In genomic region chr1:169119405-169119804, GRCh38 we compare ENCODE assay signal across 12 cellular contexts. TPM values are rescaled to one million over a fixed set of nuclear protein-coding genes. Genes with fewer than 3 reads are reported as not detected.
A peak's percentile ranks its signal among the peaks of the same experiment; 100 is the strongest.
DNase-seq lines count a peak whose midpoint lies in the region; ATAC-seq and TF ChIP-seq lines count a peak whose summit lies in the region.
"Had no signal": no experiment of that assay in that cellular context is flagged by ENCODE, and none has a peak within 500 bp of the region (broad histone marks: within the 10 kb centered on the region; RNA-seq: fewer than 3 reads in every experiment).

No MANE protein-coding gene starts in this region.

- no peak overlapping the region for H3K27ac ChIP-seq in RWPE1
- peak overlapping the region; percentile 85 for H3K27ac ChIP-seq in fibroblast of lung (ENCODE audit: insufficient read depth, low read length)
- peak overlapping the region; percentile 76 for H3K27ac ChIP-seq in parathyroid adenoma
- H3K27ac ChIP-seq: BLaER1 treated with 17β-estradiol and CSF1 and Interleukin-3, amounts not matched to agents 10 nM and 100 nM had no signal

- H3K9me3 ChIP-seq in fibroblast of lung (ENCODE audit: control insufficient read depth, insufficient read depth, low read depth, low read length) (no peaks in the 10 kb centered on the region), parathyroid adenoma (ENCODE audit: control insufficient read depth, low read length) (no peaks in the 10 kb centered on the region), MG63 (no peaks in the 10 kb centered on the region)
- H3K9me3 ChIP-seq: BLaER1 treated with 17β-estradiol and CSF1 and Interleukin-3, amounts not matched to agents 10 nM and 100 nM had no signal

- in situ Hi-C loops in Caki2 (cut with HindIII; ENCODE audit: low pct_unique_long_range_greater_than_20kb, low sequenced_read_pairs): no loop called here

- H3K4me2 ChIP-seq in fibroblast of lung (ENCODE audit: extremely low read depth, insufficient read depth, low read length): peak overlapping the region; percentile 33
- peak overlapping the region; percentile 31 for H3K4me2 ChIP-seq in parathyroid adenoma (ENCODE audit: low read length)
- H3K4me2 ChIP-seq: BLaER1 treated with 17β-estradiol and CSF1 and Interleukin-3, amounts not matched to agents 10 nM and 100 nM had no signal

- H3K4me1 ChIP-seq in fibroblast of lung (ENCODE audit: control insufficient read depth, extremely low read depth, insufficient read depth, low read length) (peaks cover 19% of the 10 kb centered on the region), parathyroid adenoma (peaks cover 40% of the 10 kb centered on the region)

- H3K4me3 ChIP-seq in fibroblast of lung (replicated peaks in 1 of 4; ENCODE audit: control extremely low read depth in 1 of 4, insufficient read depth in 1 of 4, low read depth in 3 of 4, low read length in 4 of 4): no peak overlapping the region
- no peak overlapping the region for H3K4me3 ChIP-seq in parathyroid adenoma (ENCODE audit: low read depth, low read length)
- no peak overlapping the region for H3K4me3 ChIP-seq in MG63
- H3K4me3 ChIP-seq: BLaER1 treated with 17β-estradiol and CSF1 and Interleukin-3, amounts not matched to agents 10 nM and 100 nM had no signal

- POLR2A ChIA-PET in RWPE1 (lab: Yijun Ruan, JAX; ENCODE audit: low non-redundant PET): no interaction called here

- no peaks in the 10 kb centered on the region for H4K20me1 ChIP-seq in fibroblast of lung (ENCODE audit: control insufficient read depth, extremely low read depth, insufficient read depth, low read length)

- DNase-seq in Caki2 (ENCODE audit: low read depth): peak; percentile 89
- DNase-seq in RWPE1 (ENCODE audit: low spot score): peak; percentile 48
- DNase-seq in fibroblast of lung (ENCODE audit: low read depth in 2 of 2): peak in 1 of 2 donors; percentile 85
- no peak for DNase-seq in cerebellum (ENCODE audit: low spot score)
- no peak for DNase-seq in MG63
- no peak for DNase-seq in NCI-H510A (lab: John Stamatoyannopoulos, UW)
- DNase-seq: activated CD4-positive, CD25-positive, alpha-beta regulatory T cell treated with anti-CD3 and anti-CD28 coated beads, Interleukin-2, amount 50 U/mL, for 72 hours; left colon; NCI-H510A treated with DMSO at 0.1 percent for 48 hours had no signal

- H2AFZ ChIP-seq in fibroblast of lung (ENCODE audit: low read length) (no peak overlapping the region), parathyroid adenoma (no peak overlapping the region)

- ATAC-seq in GM21526 (IDR thresholded peaks at IDR 0.05; ENCODE audit: low FRiP score, unreplicated experiment): no peak
- ATAC-seq: left colon had no signal

- H3K9ac ChIP-seq in fibroblast of lung (ENCODE audit: insufficient read depth, low read length): no peak overlapping the region
- no peak overlapping the region for H3K9ac ChIP-seq in parathyroid adenoma
- H3K9ac ChIP-seq: BLaER1 treated with 17β-estradiol and CSF1 and Interleukin-3, amounts not matched to agents 10 nM and 100 nM had no signal

- peaks cover 2% of the 10 kb centered on the region for H3K36me3 ChIP-seq in fibroblast of lung (ENCODE audit: control insufficient read depth, insufficient read depth, low read length)
- no peaks in the 10 kb centered on the region for H3K36me3 ChIP-seq in parathyroid adenoma (ENCODE audit: control insufficient read depth, insufficient read depth, low read length)
- no peaks in the 10 kb centered on the region for H3K36me3 ChIP-seq in MG63

- H3K27me3 ChIP-seq in fibroblast of lung (ENCODE audit: control insufficient read depth, insufficient read depth, low read length) (no peaks in the 10 kb centered on the region), parathyroid adenoma (ENCODE audit: control insufficient read depth, insufficient read depth, low read length) (no peaks in the 10 kb centered on the region), MG63 (no peaks in the 10 kb centered on the region)
- H3K27me3 ChIP-seq: BLaER1 treated with 17β-estradiol and CSF1 and Interleukin-3, amounts not matched to agents 10 nM and 100 nM had no signal

- CTCF ChIA-PET in RWPE1 (lab: Yijun Ruan, JAX): no interaction called here

- H3K79me2 ChIP-seq in fibroblast of lung (ENCODE audit: control insufficient read depth, insufficient read depth, low read length): peaks cover 20% of the 10 kb centered on the region
- H3K79me2 ChIP-seq in parathyroid adenoma: peaks cover 27% of the 10 kb centered on the region

- no peak for TF ChIP-seq CTCF in RWPE1 (conservative IDR thresholded peaks at IDR 0.05; ENCODE audit: low read depth)
- no peak for TF ChIP-seq CTCF in fibroblast of lung (conservative IDR thresholded peaks at IDR 0.05 in 1 of 2, IDR thresholded peaks at IDR 0.05 in 1 of 2; ENCODE audit: low read depth in 1 of 2, low read length in 2 of 2)
- TF ChIP-seq CTCF in parathyroid adenoma (IDR thresholded peaks at IDR 0.05): no peak

RNA-seq across cellular contexts. Expression of gene ATP1B1, which starts 12.9 kb away (rescaled TPM):
- total RNA-seq in Caki2 (2014; rRNA removed; shearing (Covaris generic); ENCODE audit: low replicate concordance): 115 and 153 TPM in 2 replicates
- total RNA-seq in fibroblast of lung (9.0 and 21.1 TPM in 2 replicates), cerebellum (88.4 TPM)
- polyA plus RNA-seq in fibroblast of lung: 31.4 and 37.9 TPM in 2 replicates
- polyA plus RNA-seq in fibroblast of lung (2012): 28.1 and 28.9 TPM in 2 replicates
- 3.8 and 6.9 TPM in 2 replicates for polyA minus RNA-seq in fibroblast of lung (ENCODE audit: low replicate concordance)
- 2.5 and 3.7 TPM in 2 replicates for total RNA-seq in MG63 (2014; rRNA removed; shearing (Covaris generic); ENCODE audit: low replicate concordance)

Comparison
In these comparisons a context has a peak if more than half of its experiments do, and no peak if none do; other contexts are left out.
1. DNase-seq: peak in Caki2 (single experiment) and RWPE1 (single experiment); none in cerebellum (single experiment), MG63 (single experiment) and NCI-H510A (single experiment).